31 cellular contexts compared by ENCODE assay signal in genomic region chr4:70628444-70628843, GRCh38. TPM values are rescaled to one million over a fixed set of nuclear protein-coding genes. Genes with fewer than 3 reads are reported as not detected.
"Had no signal": no experiment of that assay in that cellular context is flagged by ENCODE, and none has a peak within 500 bp of the region (broad histone marks: within the 10 kb centered on the region; RNA-seq: fewer than 3 reads in every experiment).

TSS of gene ENAM (plus strand) at chr4:70628744. CDS start at chr4:70629501, 757 bp downstream.

- ATAC-seq: activated CD4-positive, CD25-positive, alpha-beta regulatory T cell treated with anti-CD3 and anti-CD28 coated beads, Interleukin-2, amount 50 U/mL, for 24 hours; activated naive CD8-positive, alpha-beta T cell treated with anti-CD3 and anti-CD28 coated beads, Interleukin-2, amount 50 U/mL, for 24 hours; gastroesophageal sphincter; left colon had no signal

- H3K9me3 ChIP-seq: breast epithelium, gastroesophageal sphincter, right atrium auricular region, spleen, testis, transverse colon had no signal

- H3K36me3 ChIP-seq: breast epithelium, gastroesophageal sphincter, right atrium auricular region, spleen, transverse colon had no signal

- H3K27me3 ChIP-seq: breast epithelium, gastroesophageal sphincter, right atrium auricular region, spleen, testis, transverse colon had no signal

- H3K9me3 Mint-ChIP-seq: activated CD4-positive, alpha-beta memory T cell treated with anti-CD3 and anti-CD28 coated beads, Interleukin-2, amount 10 ng/mL, durations not matched to agents 7 days and 5 days; activated naive CD4-positive, alpha-beta T cell treated with anti-CD3 and anti-CD28 coated beads, Interleukin-2, amount 50 U/mL, for 24 hours; activated naive CD8-positive, alpha-beta T cell treated with anti-CD3 and anti-CD28 coated beads, Interleukin-2, amount 50 U/mL, for 24 hours; activated T-helper 2 cell treated with anti-CD3 and anti-CD28 coated beads, Interferon-gamma antibody, Interleukin-2, Interleukin-4, amounts not matched to agents 10 μg/mL and 5 μg/mL and 100 μg/mL, durations not matched to agents 14 hours and 24 hours and 36 hours; central memory CD8-positive, alpha-beta T cell; dendritic cell treated with granulocyte-macrophage colony-stimulating factor and Interleukin-4, amounts not matched to agents 40 ng/mL and 50 ng/mL, for 4 days; naive thymus-derived CD8-positive, alpha-beta T cell; neural crest cell had no signal

- H3K27me3 Mint-ChIP-seq: dendritic cell treated with granulocyte-macrophage colony-stimulating factor and Interleukin-4, amounts not matched to agents 40 ng/mL and 50 ng/mL, for 4 days had no signal

- H3K4me1 Mint-ChIP-seq: activated CD4-positive, alpha-beta memory T cell treated with anti-CD3 and anti-CD28 coated beads, Interleukin-2, amount 10 ng/mL, durations not matched to agents 7 days and 5 days; central memory CD8-positive, alpha-beta T cell; neural crest cell had no signal

- H3K36me3 Mint-ChIP-seq: activated naive CD4-positive, alpha-beta T cell treated with anti-CD3 and anti-CD28 coated beads, Interleukin-2, amount 50 U/mL, for 24 hours; naive thymus-derived CD8-positive, alpha-beta T cell had no signal

- H3K4me1 ChIP-seq: breast epithelium, gastroesophageal sphincter, right atrium auricular region, spleen, testis, transverse colon had no signal

- H3K4me3 ChIP-seq: breast epithelium, gastroesophageal sphincter, right atrium auricular region, spleen, testis, transverse colon had no signal

- FAIRE-seq: endometrium, keratinocyte had no signal

- H3K4me3 Mint-ChIP-seq: activated CD4-positive, alpha-beta memory T cell treated with anti-CD3 and anti-CD28 coated beads, Interleukin-2, amount 10 ng/mL, durations not matched to agents 7 days and 5 days; activated naive CD4-positive, alpha-beta T cell treated with anti-CD3 and anti-CD28 coated beads, Interleukin-2, amount 50 U/mL, for 24 hours; activated naive CD8-positive, alpha-beta T cell treated with anti-CD3 and anti-CD28 coated beads, Interleukin-2, amount 50 U/mL, for 24 hours; central memory CD8-positive, alpha-beta T cell; dendritic cell treated with granulocyte-macrophage colony-stimulating factor and Interleukin-4, amounts not matched to agents 40 ng/mL and 50 ng/mL, for 4 days; naive thymus-derived CD8-positive, alpha-beta T cell; neural crest cell had no signal

- DNase-seq: activated CD4-positive, alpha-beta memory T cell treated with anti-CD3 and anti-CD28 coated beads, Interleukin-2, amount 10 ng/mL, durations not matched to agents 7 days and 5 days; activated CD4-positive, alpha-beta T cell treated with anti-CD3 and anti-CD28 coated beads for 48 hours; activated naive CD8-positive, alpha-beta T cell treated with anti-CD3 and anti-CD28 coated beads, Interleukin-2, amount 50 U/mL, for 24 hours; activated T-cell treated with anti-CD3 and anti-CD28 coated beads, Interleukin-2, amount 50 U/mL, for 48 hours; amygdala; effector CD8-positive, alpha-beta T cell; erythroblast; hippocampal formation; left colon; mammary epithelial cell; midbrain; naive thymus-derived CD8-positive, alpha-beta T cell; nucleus accumbens; spleen; stimulated activated naive CD4-positive, alpha-beta T cell treated with Interleukin-2 at 50 U/mL for 16 hours; testis; transverse colon had no signal

- H3K27ac Mint-ChIP-seq: activated CD4-positive, alpha-beta memory T cell treated with anti-CD3 and anti-CD28 coated beads, Interleukin-2, amount 10 ng/mL, durations not matched to agents 7 days and 5 days; activated naive CD4-positive, alpha-beta T cell treated with anti-CD3 and anti-CD28 coated beads, Interleukin-2, amount 50 U/mL, for 24 hours; activated naive CD8-positive, alpha-beta T cell treated with anti-CD3 and anti-CD28 coated beads, Interleukin-2, amount 50 U/mL, for 24 hours; activated T-helper 2 cell treated with anti-CD3 and anti-CD28 coated beads, Interferon-gamma antibody, Interleukin-2, Interleukin-4, amounts not matched to agents 10 μg/mL and 5 μg/mL and 100 μg/mL, durations not matched to agents 14 hours and 24 hours and 36 hours; dendritic cell treated with granulocyte-macrophage colony-stimulating factor and Interleukin-4, amounts not matched to agents 40 ng/mL and 50 ng/mL, for 4 days had no signal

- H3K27ac ChIP-seq: breast epithelium, gastroesophageal sphincter, right atrium auricular region, spleen, testis, transverse colon, VCaP had no signal

RNA-seq across cellular contexts. Expression of gene ENAM, which starts in this region (rescaled TPM):
- total RNA-seq: activated CD4-positive, alpha-beta memory T cell treated with anti-CD3 and anti-CD28 coated beads, Interleukin-2, amount 10 ng/mL, durations not matched to agents 7 days and 5 days; activated T-helper 2 cell treated with anti-CD3 and anti-CD28 coated beads, Interferon-gamma antibody, Interleukin-2, Interleukin-4, amounts not matched to agents 10 μg/mL and 5 μg/mL and 100 μg/mL, durations not matched to agents 14 hours and 24 hours and 36 hours; left colon; mammary epithelial cell; naive thymus-derived CD8-positive, alpha-beta T cell; neural crest cell; pulmonary artery endothelial cell; T-helper 1 cell treated with Interleukin-12 subunit alpha and Interleukin-12 subunit beta and Interleukin-4 antibody, amounts not matched to agents 30 ng/mL and 1 ng/mL, for 36 hours; transverse colon had no signal
- polyA plus RNA-seq: keratinocyte; mammary epithelial cell; naive thymus-derived CD8-positive, alpha-beta T cell had no signal
